Comparison of ENCODE assay signal across 8 cellular contexts in genomic region chrX:48972214-48973164, GRCh38. TPM values are rescaled to one million over a fixed set of nuclear protein-coding genes. Genes with fewer than 3 reads are reported as not detected.
A peak's percentile ranks its signal among the peaks of the same experiment; 100 is the strongest.
DNase-seq lines count a peak whose midpoint lies in the region; ATAC-seq and TF ChIP-seq lines count a peak whose summit lies in the region.

No MANE protein-coding gene starts in this region.

- peak; percentile 51 for ATAC-seq in activated CD8-positive, alpha-beta memory T cell treated with anti-CD3 and anti-CD28 coated beads, Interleukin-2, amount 10 ng/mL, durations not matched to agents 7 days and 5 days
- ATAC-seq in activated T-helper 17 cell treated with anti-CD3 and anti-CD28 coated beads, Interleukin-2, amount 50 U/mL, for 72 hours (replicated peaks) = peak; percentile 66
- ATAC-seq in HG02623 (IDR thresholded peaks at IDR 0.05; ENCODE audit: unreplicated experiment) = no peak

- H3K4me1 ChIP-seq in ovary (ENCODE audit: insufficient read depth) = no peaks in the 10 kb centered on the region

- peaks cover 21% of the 10 kb centered on the region for H3K4me1 Mint-ChIP-seq in activated CD8-positive, alpha-beta memory T cell treated with anti-CD3 and anti-CD28 coated beads, Interleukin-2, amount 10 ng/mL, durations not matched to agents 7 days and 5 days
- H3K4me1 Mint-ChIP-seq in activated T-helper 17 cell treated with anti-CD3 and anti-CD28 coated beads, Interleukin-2, amount 50 U/mL, for 72 hours = peaks cover 14% of the 10 kb centered on the region

- no peaks in the 10 kb centered on the region for H3K9me3 Mint-ChIP-seq in activated CD8-positive, alpha-beta memory T cell treated with anti-CD3 and anti-CD28 coated beads, Interleukin-2, amount 10 ng/mL, durations not matched to agents 7 days and 5 days (ENCODE audit: low read depth)
- H3K9me3 Mint-ChIP-seq in activated T-helper 17 cell treated with anti-CD3 and anti-CD28 coated beads, Interleukin-2, amount 50 U/mL, for 72 hours = no peaks in the 10 kb centered on the region

- peak; percentile 45 for DNase-seq in activated CD8-positive, alpha-beta memory T cell treated with anti-CD3 and anti-CD28 coated beads, Interleukin-2, amount 10 ng/mL, durations not matched to agents 7 days and 5 days
- no peak for DNase-seq in activated CD8-positive, alpha-beta memory T cell treated with anti-CD3 and anti-CD28 coated beads, Interleukin-2, amount 50 U/mL, for 48 hours
- DNase-seq in NCI-H2107 treated with DMSO at 0.1 percent for 48 hours (lab: John Stamatoyannopoulos, UW; ENCODE audit: unreplicated experiment) = peak; percentile 51
- peak; percentile 33 for DNase-seq in foreskin melanocyte
- peak in 2 of 5 donors; percentile 30 to 45 for DNase-seq in ovary
- no peak for DNase-seq in SHP77 treated with DMSO at 0.1 percent for 48 hours (lab: John Stamatoyannopoulos, UW)

- H3K36me3 Mint-ChIP-seq in activated CD8-positive, alpha-beta memory T cell treated with anti-CD3 and anti-CD28 coated beads, Interleukin-2, amount 10 ng/mL, durations not matched to agents 7 days and 5 days = peaks cover 15% of the 10 kb centered on the region
- H3K36me3 Mint-ChIP-seq in activated T-helper 17 cell treated with anti-CD3 and anti-CD28 coated beads, Interleukin-2, amount 50 U/mL, for 72 hours (ENCODE audit: low read depth) = peaks cover 36% of the 10 kb centered on the region

- no peak for TF ChIP-seq CTCF in ovary (IDR thresholded peaks at IDR 0.05)

- H3K27ac ChIP-seq in ovary = no peak overlapping the region

- TF ChIP-seq POLR2A in ovary (IDR thresholded peaks at IDR 0.05) = no peak

- H3K27me3 ChIP-seq in ovary = no peaks in the 10 kb centered on the region

- no peaks in the 10 kb centered on the region for H3K9me3 ChIP-seq in ovary

- no peak overlapping the region for H3K4me3 Mint-ChIP-seq in activated CD8-positive, alpha-beta memory T cell treated with anti-CD3 and anti-CD28 coated beads, Interleukin-2, amount 10 ng/mL, durations not matched to agents 7 days and 5 days
- H3K4me3 Mint-ChIP-seq in activated T-helper 17 cell treated with anti-CD3 and anti-CD28 coated beads, Interleukin-2, amount 50 U/mL, for 72 hours = peak overlapping the region; percentile 0

- WGBS in ovary, 3 donors = 34 to 40% (median 38%) methylated on average over 13 of the region's 13 CpGs

- no peak overlapping the region for H3K27ac Mint-ChIP-seq in activated CD8-positive, alpha-beta memory T cell treated with anti-CD3 and anti-CD28 coated beads, Interleukin-2, amount 10 ng/mL, durations not matched to agents 7 days and 5 days
- H3K27ac Mint-ChIP-seq in activated T-helper 17 cell treated with anti-CD3 and anti-CD28 coated beads, Interleukin-2, amount 50 U/mL, for 72 hours = no peak overlapping the region

- peak overlapping the region; percentile 28 for H3K4me3 ChIP-seq in ovary

- no peak for TF ChIP-seq EP300 in ovary (IDR thresholded peaks at IDR 0.05)

- CTCF ChIA-PET in activated CD8-positive, alpha-beta memory T cell treated with anti-CD3 and anti-CD28 coated beads, Interleukin-2, amount 10 ng/mL, durations not matched to agents 7 days and 5 days (lab: Charles Lee) = interaction anchor here (0.9 to 1.7 kb wide), 6 partner anchors 14 to 324 kb away, joined by 3 to 6 read pairs (median 4); partner anchors contain the start of genes OTUD5 and TFE3

- no peaks in the 10 kb centered on the region for H3K36me3 ChIP-seq in ovary

- no peaks in the 10 kb centered on the region for H3K27me3 Mint-ChIP-seq in activated CD8-positive, alpha-beta memory T cell treated with anti-CD3 and anti-CD28 coated beads, Interleukin-2, amount 10 ng/mL, durations not matched to agents 7 days and 5 days
- H3K27me3 Mint-ChIP-seq in activated T-helper 17 cell treated with anti-CD3 and anti-CD28 coated beads, Interleukin-2, amount 50 U/mL, for 72 hours = no peaks in the 10 kb centered on the region

- intact Hi-C loops in ovary (cut with DNase I) = no loop called here

RNA-seq across cellular contexts. Expression of gene KCND1, which starts 0.8 kb away (rescaled TPM):
- 1 to 10 TPM; 2.9 to 5.5 TPM for total RNA-seq in activated CD8-positive, alpha-beta memory T cell treated with anti-CD3 and anti-CD28 coated beads, Interleukin-2, amount 10 ng/mL, durations not matched to agents 7 days and 5 days
- total RNA-seq in activated T-helper 17 cell treated with anti-CD3 and anti-CD28 coated beads, Interleukin-2, amount 50 U/mL, for 72 hours = 10 to 100 TPM in 1 of 2 donors, 1 to 10 TPM in 1; 7.2 to 16.8 TPM
- total RNA-seq in ovary = 1 to 10 TPM in 5 of 7 donors, under 1 TPM in 2; 0.76 to 4.6 (median 2.0) TPM
- 1 to 10 TPM; 1.9 to 4.2 TPM for polyA plus RNA-seq in ovary

RNA-seq across cellular contexts. Expression of gene OTUD5, which starts 15.1 kb away (rescaled TPM):
- 10 to 100 TPM; 56.9 to 65.2 TPM for total RNA-seq in activated CD8-positive, alpha-beta memory T cell treated with anti-CD3 and anti-CD28 coated beads, Interleukin-2, amount 10 ng/mL, durations not matched to agents 7 days and 5 days
- 100 to 1,000 TPM in 1 of 2 donors, 10 to 100 TPM in 1; 67.1 to 111 TPM for total RNA-seq in activated T-helper 17 cell treated with anti-CD3 and anti-CD28 coated beads, Interleukin-2, amount 50 U/mL, for 72 hours
- 10 to 100 TPM; 25.8 to 57.8 (median 53.8) TPM for total RNA-seq in ovary
- 10 to 100 TPM; 41.9 to 72.7 TPM for polyA plus RNA-seq in ovary

RNA-seq across cellular contexts. Expression of gene GRIPAP1, which starts 29.6 kb away (rescaled TPM):
- total RNA-seq in activated CD8-positive, alpha-beta memory T cell treated with anti-CD3 and anti-CD28 coated beads, Interleukin-2, amount 10 ng/mL, durations not matched to agents 7 days and 5 days = 100 to 1,000 TPM; 104 to 126 TPM
- total RNA-seq in activated T-helper 17 cell treated with anti-CD3 and anti-CD28 coated beads, Interleukin-2, amount 50 U/mL, for 72 hours = 100 to 1,000 TPM in 1 of 2 donors, 10 to 100 TPM in 1; 88.0 to 126 TPM
- total RNA-seq in ovary = 10 to 100 TPM; 21.9 to 45.0 (median 31.2) TPM
- polyA plus RNA-seq in ovary = 10 to 100 TPM; 20.0 to 40.5 TPM

RNA-seq across cellular contexts. Expression of gene PIM2, which starts 53.7 kb away (rescaled TPM):
- 100 to 1,000 TPM; 168 to 252 TPM for total RNA-seq in activated CD8-positive, alpha-beta memory T cell treated with anti-CD3 and anti-CD28 coated beads, Interleukin-2, amount 10 ng/mL, durations not matched to agents 7 days and 5 days
- 100 to 1,000 TPM; 350 to 648 TPM for total RNA-seq in activated T-helper 17 cell treated with anti-CD3 and anti-CD28 coated beads, Interleukin-2, amount 50 U/mL, for 72 hours
- 10 to 100 TPM in 1 of 7 donors, 1 to 10 TPM in 6; 6.3 to 13.0 (median 8.8) TPM for total RNA-seq in ovary
- 10 to 100 TPM in 1 of 2 donors, 1 to 10 TPM in 1; 8.9 to 22.9 TPM for polyA plus RNA-seq in ovary

Comparison
In these comparisons a context has a peak if more than half of its experiments do, and no peak if none do; other contexts are left out.
1. DNase-seq: peak in activated CD8-positive, alpha-beta memory T cell treated with anti-CD3 and anti-CD28 coated beads, Interleukin-2, amount 10 ng/mL, durations not matched to agents 7 days and 5 days (single experiment), NCI-H2107 treated with DMSO at 0.1 percent for 48 hours (single experiment) and foreskin melanocyte (single experiment); none in activated CD8-positive, alpha-beta memory T cell treated with anti-CD3 and anti-CD28 coated beads, Interleukin-2, amount 50 U/mL, for 48 hours (single experiment) and SHP77 treated with DMSO at 0.1 percent for 48 hours (single experiment).